11 cellular contexts compared by ENCODE assay signal in genomic region chr20:36856196-36856595, GRCh38. TPM values are rescaled to one million over a fixed set of nuclear protein-coding genes. Genes with fewer than 3 reads are reported as not detected.
A peak's percentile ranks its signal among the peaks of the same experiment; 100 is the strongest.
DNase-seq lines count a peak whose midpoint lies in the region; ATAC-seq and TF ChIP-seq lines count a peak whose summit lies in the region.
"Had no signal": no experiment of that assay in that cellular context is flagged by ENCODE, and none has a peak within 500 bp of the region (broad histone marks: within the 10 kb centered on the region; RNA-seq: fewer than 3 reads in every experiment).

No MANE protein-coding gene starts in this region.

- DNase-seq in AG10803 (ENCODE audit: low read depth) (peak; percentile 46), Peyer's patch (no peak), erythroblast (lab: John Stamatoyannopoulos, UW) (peak; percentile 17 to 22), psoas muscle (no peak), COR-L47 (lab: John Stamatoyannopoulos, UW) (no peak), OCI-LY7 (ENCODE audit: low spot score) (no peak), Ammon's horn (ENCODE audit: low spot score) (no peak)
- DNase-seq: DMS79 treated with DMSO at 0.1 percent for 48 hours had no signal

- no peak for TF ChIP-seq POLR2A in Peyer's patch (IDR thresholded peaks at IDR 0.05)
- TF ChIP-seq POLR2A in erythroblast (IDR thresholded peaks at IDR 0.05; ENCODE audit: low read length): no peak

- no peak overlapping the region for H3K4me2 ChIP-seq in OCI-LY7 (ENCODE audit: low read length)

- no peaks in the 10 kb centered on the region for H3K9me3 ChIP-seq in Peyer's patch
- no peaks in the 10 kb centered on the region for H3K9me3 ChIP-seq in psoas muscle
- H3K9me3 ChIP-seq in OCI-LY7 (ENCODE audit: low read length): no peaks in the 10 kb centered on the region

- H3K79me2 ChIP-seq in OCI-LY7 (ENCODE audit: insufficient read depth, low read depth, low read length): no peaks in the 10 kb centered on the region

- no peaks in the 10 kb centered on the region for H3K9me2 ChIP-seq in OCI-LY7 (ENCODE audit: insufficient read depth, low read length)

- CTCF ChIA-PET in OCI-LY7 (lab: Charles Lee; ENCODE audit: unreplicated experiment): no interaction called here

- no peak for TF ChIP-seq CTCF in AG10803 (conservative IDR thresholded peaks at IDR 0.05; ENCODE audit: low read length)
- TF ChIP-seq CTCF in Peyer's patch (IDR thresholded peaks at IDR 0.05): no peak
- TF ChIP-seq CTCF in psoas muscle (IDR thresholded peaks at IDR 0.05): no peak
- no peak for TF ChIP-seq CTCF in OCI-LY7 (conservative IDR thresholded peaks at IDR 0.05; ENCODE audit: low read length)

- H3K4me1 ChIP-seq in Peyer's patch (peaks cover 0 to 85% (median 5%) of the 10 kb centered on the region in 4 donors), psoas muscle (peaks cover 23% of the 10 kb centered on the region), OCI-LY7 (ENCODE audit: insufficient read depth, low read length, poor library complexity, severe bottlenecking) (peaks cover 40% of the 10 kb centered on the region)

- BruUV-seq in OCI-LY7 (replicated peaks; lab: Mats Ljungman, UMichigan): no TSS peak

- H3K27me3 ChIP-seq in Peyer's patch (no peaks in the 10 kb centered on the region), psoas muscle (ENCODE audit: insufficient read depth in 3 of 3, low read length in 2 of 3) (peaks cover 0 to 5% (median 0%) of the 10 kb centered on the region in 3 donors)

- WGBS in psoas muscle, 3 donors: 36 to 56% (median 47%) methylated on average over 3 of the region's 3 CpGs

- H3K27ac ChIP-seq in Peyer's patch (peak overlapping the region in 3 of 4 donors; percentile 17 to 57 (median 45)), psoas muscle (peak overlapping the region; percentile 6), OCI-LY7 (ENCODE audit: low read depth, low read length, poor library complexity, severe bottlenecking) (no peak overlapping the region)

- no peaks in the 10 kb centered on the region for H4K20me1 ChIP-seq in OCI-LY7 (ENCODE audit: insufficient read depth, low read length)

- H2AFZ ChIP-seq in OCI-LY7 (ENCODE audit: low read length): no peak overlapping the region

- intact Hi-C loops in psoas muscle (cut with DNase I): no loop called here
- intact Hi-C loops in OCI-LY7 (cut with micrococcal nuclease; ENCODE audit: unreplicated experiment): no loop called here

- H3K36me3 ChIP-seq in Peyer's patch (no peaks in the 10 kb centered on the region), psoas muscle (ENCODE audit: insufficient read depth in 1 of 2, low read depth in 1 of 2) (no peaks in the 10 kb centered on the region), OCI-LY7 (ENCODE audit: insufficient read depth, low read length) (no peaks in the 10 kb centered on the region)

- POLR2A ChIA-PET in OCI-LY7 (lab: Charles Lee): interaction anchor here (1.1 to 2.4 kb wide), 4 partner anchors 9 to 64 kb away, joined by 3 to 20 read pairs (median 4); no protein-coding TSS in a partner anchor

- H3K4me3 ChIP-seq in AG10803 (ENCODE audit: low read length): no peak overlapping the region
- H3K4me3 ChIP-seq in Peyer's patch: no peak overlapping the region
- no peak overlapping the region for H3K4me3 ChIP-seq in psoas muscle
- no peak overlapping the region for H3K4me3 ChIP-seq in OCI-LY7 (ENCODE audit: low read depth, low read length, poor library complexity, severe bottlenecking)

- no peak for ATAC-seq in psoas muscle
- no peak for ATAC-seq in GM18498 (IDR thresholded peaks at IDR 0.05; ENCODE audit: unreplicated experiment)

RNA-seq across cellular contexts. Expression of gene TLDC2, which starts 19.7 kb away (rescaled TPM):
- 100 to 1,000 TPM in 2 of 4 donors, 10 to 100 TPM in 2; 22.3 to 114 (median 70.1) TPM for total RNA-seq in Peyer's patch
- total RNA-seq in psoas muscle: under 1 TPM in 1 of 4 donors, not detected in 3; 0.15 TPM
- polyA plus RNA-seq in psoas muscle: under 1 TPM in 2 of 3 donors, not detected in 1; 0.04 to 0.05 TPM
- 0.18 TPM in 1 of 2 replicates, not detected in the other for total RNA-seq in OCI-LY7 (2014; rRNA removed; shearing (Covaris generic))
- total RNA-seq in OCI-LY7 (2022): not detected in 2 replicates
- total RNA-seq: activated naive CD8-positive, alpha-beta T cell treated with anti-CD3 and anti-CD28 coated beads for 36 hours; pulmonary artery endothelial cell had no signal

Comparison
In these comparisons a context has a peak if more than half of its experiments do, and no peak if none do; other contexts are left out.
1. DNase-seq: peak in AG10803 (single experiment) and erythroblast (2 of 2); none in Peyer's patch (0 of 3), psoas muscle (0 of 2), COR-L47 (single experiment), OCI-LY7 (single experiment) and Ammon's horn (single experiment).
2. RNA of gene TLDC2, which starts 19.7 kb away (total RNA-seq): 22.3 to 114 TPM in Peyer's patch; 0.15 TPM in psoas muscle and 0.18 TPM in OCI-LY7; every median in the first group is over 10 times any median in the second.